ENCODE assay signal across 8 cellular contexts in the genomic region with DNA sequence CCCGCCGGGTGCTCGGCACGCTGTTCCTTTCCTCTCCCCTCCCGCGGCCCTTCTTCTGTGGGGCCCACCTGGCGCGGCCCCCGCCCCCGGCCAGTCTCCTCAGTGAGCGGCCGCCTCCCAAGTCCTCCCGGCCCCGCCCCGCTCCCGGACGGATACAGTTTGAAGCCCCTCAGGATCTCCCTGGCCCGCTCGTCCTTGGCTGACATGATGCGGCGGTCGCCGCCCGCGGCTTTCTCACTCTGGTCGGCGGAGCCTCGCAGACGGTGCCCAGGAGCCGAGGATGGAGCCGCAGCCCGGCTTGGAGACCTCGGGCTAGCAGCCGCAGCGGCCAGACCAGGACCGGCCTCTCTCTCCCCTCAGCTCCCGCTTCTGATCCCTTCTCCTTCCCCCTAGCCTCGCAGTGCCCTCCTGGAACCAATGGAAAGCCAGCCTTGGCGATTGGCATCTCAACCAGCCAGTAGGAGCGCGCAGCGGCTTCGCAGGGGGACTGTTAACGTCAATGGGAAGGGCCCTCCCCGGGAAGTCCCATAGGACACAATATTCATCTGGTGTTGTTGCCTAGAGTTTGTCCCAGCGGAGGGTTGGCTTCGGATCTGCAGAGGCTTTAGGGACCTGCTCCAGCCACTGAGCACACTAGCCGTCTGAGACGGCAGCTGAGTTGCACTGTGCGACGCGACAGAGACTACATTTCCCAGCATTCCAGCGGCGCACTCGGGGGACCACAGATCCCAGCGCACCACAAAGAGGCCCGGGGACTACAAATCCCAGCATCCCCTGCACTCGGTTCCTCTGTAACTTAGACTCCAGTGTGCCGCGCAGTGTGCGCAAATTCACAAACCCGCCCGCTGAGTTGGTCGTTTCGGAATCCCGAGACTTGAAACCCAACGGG. TPM values are rescaled to one million over a fixed set of nuclear protein-coding genes. Genes with fewer than 3 reads are reported as not detected.
A peak's percentile ranks its signal among the peaks of the same experiment; 100 is the strongest.
DNase-seq lines count a peak whose midpoint lies in the region; ATAC-seq lines count a peak whose summit lies in the region.

A gene (minus strand): TSS at position 374 of the 889 bp plus-strand sequence. CDS start 168 bp downstream, at position 206.

- peak; percentile 83 for ATAC-seq in GM21360 (IDR thresholded peaks at IDR 0.05; ENCODE audit: unreplicated experiment)

- H3K4me3 ChIP-seq in effector memory CD4-positive, alpha-beta T cell (ENCODE audit: insufficient read depth, low read depth, low read length, poor library complexity, severe bottlenecking) = peak within 1 kb of the TSS; percentile 93

- peak within 1 kb of the TSS; percentile 92 for H3K27ac ChIP-seq in effector memory CD4-positive, alpha-beta T cell (ENCODE audit: insufficient read depth, low read length, poor library complexity, severe bottlenecking)

- DNase-seq in COLO668 (lab: John Stamatoyannopoulos, UW; ENCODE audit: unreplicated experiment) = peak; percentile 96
- peak; percentile 97 for DNase-seq in HT1080 (ENCODE audit: low read depth)
- peak; percentile 95 for DNase-seq in NOMO-1 treated with DMSO at 0.1 percent for 48 hours (lab: John Stamatoyannopoulos, UW; ENCODE audit: unreplicated experiment)
- DNase-seq in activated CD8-positive, alpha-beta memory T cell treated with anti-CD3 and anti-CD28 coated beads for 4 hours (ENCODE audit: low read depth in 2 of 2) = peak; percentile 90 to 94
- DNase-seq in effector memory CD4-positive, alpha-beta T cell = peak; percentile 85 to 96 (median 94)
- peak; percentile 99 for DNase-seq in lung microvascular endothelial cell (ENCODE audit: low read depth in 2 of 2)
- DNase-seq in stimulated activated CD4-positive, alpha-beta T cell treated with anti-CD3 and anti-CD28 coated beads, TNF-alpha, amount 100 ng/mL, for 48 hours (ENCODE audit: low read depth in 3 of 3) = peak; percentile 89 to 97 (median 92)

- no peaks in the 10 kb centered on the region for H3K9me3 ChIP-seq in effector memory CD4-positive, alpha-beta T cell (ENCODE audit: control insufficient read depth, low read length)

- H3K27me3 ChIP-seq in effector memory CD4-positive, alpha-beta T cell (replicated peaks; ENCODE audit: control insufficient read depth, insufficient read depth, low read length, poor library complexity, severe bottlenecking) = no peaks in the 10 kb centered on the region

- peaks cover 2% of the 10 kb centered on the region for H3K36me3 ChIP-seq in effector memory CD4-positive, alpha-beta T cell (ENCODE audit: control insufficient read depth, insufficient read depth, low read length)

- H3K4me1 ChIP-seq in effector memory CD4-positive, alpha-beta T cell (ENCODE audit: control insufficient read depth, insufficient read depth, low read length, poor library complexity, severe bottlenecking) = peaks cover 24% of the 10 kb centered on the region

RNA-seq across cellular contexts. Expression of the gene that starts here (rescaled TPM):
- 14.3 and 20.5 TPM in 2 replicates for total RNA-seq in HT1080 (2014; rRNA removed; shearing (Covaris generic))
- polyA plus RNA-seq in HT1080 (2015; cell fraction: cytosol; rRNA removed) = 25.8 and 30.5 TPM in 2 replicates
- 7.4 and 12.0 TPM in 2 replicates for polyA plus RNA-seq in HT1080 (2015; cell fraction: nucleus; rRNA removed)
- total RNA-seq in lung microvascular endothelial cell = 14.8 and 19.6 TPM in 2 replicates

Comparison
In these comparisons a context has a peak if more than half of its experiments do, and no peak if none do; other contexts are left out.
1. Peak in every context shown above with its lines: DNase-seq, ATAC-seq, H3K4me3 ChIP-seq and H3K27ac ChIP-seq.